Comparison of ENCODE assay signal across 1 cellular context in the genomic region with DNA sequence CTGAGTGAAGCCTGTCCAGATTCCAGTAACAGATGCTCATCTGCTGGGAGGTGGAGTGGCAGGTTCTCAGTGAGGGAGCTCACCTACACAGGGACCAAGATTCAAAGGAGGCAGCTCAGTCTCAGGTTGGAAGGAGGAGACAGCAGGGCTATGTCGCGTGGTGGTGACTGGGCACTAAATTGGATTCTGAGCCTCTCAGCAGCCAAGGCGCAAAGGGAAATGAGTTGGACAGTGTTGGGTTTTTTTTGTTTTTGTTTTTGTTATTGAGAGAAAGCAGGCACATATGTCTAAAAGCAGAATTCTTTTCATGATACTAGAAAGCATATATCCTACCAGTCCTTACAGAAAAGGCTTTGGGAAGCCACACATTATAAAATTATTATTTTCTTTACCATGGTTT.
TF ChIP-seq lines count a peak whose summit lies in the region.

No MANE protein-coding gene starts in this region.

TF ChIP-seq in K562, 482 proteins besides CTCF, POLR2A, EP300 and RAD21:
- no peak for TF ChIP-seq SLC30A9 (CRISPR knock-in tag; IDR thresholded peaks at IDR 0.05)
- no peak for TF ChIP-seq BDP1 (IDR thresholded peaks at IDR 0.05; ENCODE audit: insufficient read depth, insufficient read length)
- TF ChIP-seq, protein P1, sequence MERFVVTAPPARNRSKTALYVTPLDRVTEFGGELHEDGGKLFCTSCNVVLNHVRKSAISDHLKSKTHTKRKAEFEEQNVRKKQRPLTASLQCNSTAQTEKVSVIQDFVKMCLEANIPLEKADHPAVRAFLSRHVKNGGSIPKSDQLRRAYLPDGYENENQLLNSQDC (CRISPR knock-in tag; IDR thresholded peaks at IDR 0.05), result no peak
